In genomic region chr2:117982376-117983033, GRCh38 we compare ENCODE assay signal across 1 cellular context.
TF ChIP-seq lines count a peak whose summit lies in the region.

No MANE protein-coding gene starts in this region.

TF ChIP-seq in endothelial cell of umbilical vein, 7 proteins besides CTCF, POLR2A, EP300 and RAD21:
- TF ChIP-seq EZH2 (IDR thresholded peaks at IDR 0.05; ENCODE audit: borderline replicate concordance, low read depth, low read length, severe bottlenecking), result no peak
TF ChIP-seq in endothelial cell of umbilical vein: peak in this region for 0.
